ENCODE assay signal across 1 cellular context in the genomic region with DNA sequence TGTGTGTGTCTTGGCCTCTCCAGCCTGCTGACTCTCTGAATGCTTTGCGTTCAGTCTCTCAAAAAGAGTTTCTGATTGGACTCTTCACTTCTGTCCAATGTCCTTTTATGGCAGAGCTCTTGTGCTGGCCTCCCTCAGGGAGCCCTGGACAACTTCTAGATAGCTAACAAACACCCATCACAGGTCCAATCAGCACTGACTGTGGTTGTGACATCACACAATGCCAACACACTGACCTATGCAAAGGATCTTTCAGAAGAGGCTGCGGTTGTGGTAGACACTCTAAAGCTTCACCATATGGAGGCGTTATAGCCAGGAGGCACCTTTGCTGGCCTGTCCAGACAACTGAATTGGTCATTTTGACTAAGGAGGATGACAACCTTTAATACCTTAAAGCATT.
TF ChIP-seq lines count a peak whose summit lies in the region.

No MANE protein-coding gene starts in this region.

TF ChIP-seq in GM12878, 131 proteins besides CTCF, POLR2A, EP300 and RAD21:
- TF ChIP-seq KAT2A (conservative IDR thresholded peaks at IDR 0.05; ENCODE audit: control insufficient read depth, low read depth, low read length) (no peak), ZNF24 (IDR thresholded peaks at IDR 0.05) (no peak), ZNF217 (IDR thresholded peaks at IDR 0.05) (no peak), ETV6 (conservative IDR thresholded peaks at IDR 0.05 in 1 of 2, IDR thresholded peaks at IDR 0.05 in 1 of 2; ENCODE audit: borderline replicate concordance in 1 of 2, low read depth in 1 of 2) (no peak), MTA3 (IDR thresholded peaks at IDR 0.05; ENCODE audit: borderline replicate concordance, low read length) (no peak), GATAD2B (conservative IDR thresholded peaks at IDR 0.05; ENCODE audit: low read depth) (no peak)
- TF ChIP-seq, protein P1, sequence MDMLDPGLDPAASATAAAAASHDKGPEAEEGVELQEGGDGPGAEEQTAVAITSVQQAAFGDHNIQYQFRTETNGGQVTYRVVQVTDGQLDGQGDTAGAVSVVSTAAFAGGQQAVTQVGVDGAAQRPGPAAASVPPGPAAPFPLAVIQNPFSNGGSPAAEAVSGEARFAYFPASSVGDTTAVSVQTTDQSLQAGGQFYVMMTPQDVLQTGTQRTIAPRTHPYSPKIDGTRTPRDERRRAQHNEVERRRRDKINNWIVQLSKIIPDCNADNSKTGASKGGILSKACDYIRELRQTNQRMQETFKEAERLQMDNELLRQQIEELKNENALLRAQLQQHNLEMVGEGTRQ (IDR thresholded peaks at IDR 0.05; ENCODE audit: borderline replicate concordance, low read depth, low read length): no peak
- TF ChIP-seq, protein P2, sequence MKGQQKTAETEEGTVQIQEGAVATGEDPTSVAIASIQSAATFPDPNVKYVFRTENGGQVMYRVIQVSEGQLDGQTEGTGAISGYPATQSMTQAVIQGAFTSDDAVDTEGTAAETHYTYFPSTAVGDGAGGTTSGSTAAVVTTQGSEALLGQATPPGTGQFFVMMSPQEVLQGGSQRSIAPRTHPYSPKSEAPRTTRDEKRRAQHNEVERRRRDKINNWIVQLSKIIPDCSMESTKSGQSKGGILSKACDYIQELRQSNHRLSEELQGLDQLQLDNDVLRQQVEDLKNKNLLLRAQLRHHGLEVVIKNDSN (IDR thresholded peaks at IDR 0.05; ENCODE audit: borderline replicate concordance, extremely low read length, insufficient read depth, low read depth, low read length): no peak
